ENCODE assay signal across 13 cellular contexts in the genomic region with DNA sequence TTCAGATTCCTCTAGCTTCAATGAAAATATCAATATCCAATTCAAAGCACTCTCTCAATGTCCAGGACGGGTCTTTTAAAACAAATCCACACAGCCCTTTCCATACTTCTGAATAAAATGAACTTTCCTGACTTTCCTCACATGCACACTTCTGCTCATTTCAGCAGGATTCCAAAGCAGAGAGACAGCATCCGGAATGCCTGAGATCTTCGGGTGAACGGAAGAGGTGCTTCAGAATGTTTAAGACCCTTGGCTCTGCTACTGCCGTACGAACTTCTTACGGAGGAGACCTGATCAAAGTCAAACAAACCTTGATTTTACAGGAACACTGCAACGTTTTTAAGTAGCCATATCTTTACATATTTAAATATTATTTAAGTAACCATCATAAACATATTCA.
"Had no signal": no experiment of that assay in that cellular context is flagged by ENCODE, and none has a peak within 500 bp of the region (broad histone marks: within the 10 kb centered on the region; RNA-seq: fewer than 3 reads in every experiment).

No MANE protein-coding gene starts in this region.

- H3K4me3 ChIP-seq: esophagus squamous epithelium, gastroesophageal sphincter, transverse colon had no signal

- H3K36me3 Mint-ChIP-seq: activated naive CD4-positive, alpha-beta T cell treated with anti-CD3 and anti-CD28 coated beads, Interleukin-2, amount 10 ng/mL, durations not matched to agents 7 days and 5 days; brain; naive B cell; stimulated activated naive B cell treated with anti-CD40 and anti-IgM and Interleukin-4, amounts not matched to agents 10 μg/mL and 1 μg/mL and 100 μg/mL, for 72 hours had no signal

- H3K4me1 Mint-ChIP-seq: activated naive CD4-positive, alpha-beta T cell treated with anti-CD3 and anti-CD28 coated beads, Interleukin-2, amount 10 ng/mL, durations not matched to agents 7 days and 5 days; endodermal cell; naive B cell; neural crest cell; stimulated activated naive B cell treated with anti-CD40 and anti-IgM and Interleukin-4, amounts not matched to agents 10 μg/mL and 1 μg/mL and 100 μg/mL, for 72 hours had no signal

- H3K27me3 Mint-ChIP-seq: brain had no signal

- H3K9me3 Mint-ChIP-seq: activated naive CD4-positive, alpha-beta T cell treated with anti-CD3 and anti-CD28 coated beads, Interleukin-2, amount 10 ng/mL, durations not matched to agents 7 days and 5 days; activated T-cell treated with anti-CD3 and anti-CD28 coated beads, Interleukin-2, amount 50 U/mL, for 72 hours; endodermal cell; naive B cell; neural crest cell; stimulated activated naive B cell treated with anti-CD40 and anti-IgM and Interleukin-4, amounts not matched to agents 10 μg/mL and 1 μg/mL and 100 μg/mL, for 72 hours had no signal

- H3K27ac Mint-ChIP-seq: activated naive CD4-positive, alpha-beta T cell treated with anti-CD3 and anti-CD28 coated beads, Interleukin-2, amount 10 ng/mL, durations not matched to agents 7 days and 5 days; activated T-cell treated with anti-CD3 and anti-CD28 coated beads, Interleukin-2, amount 50 U/mL, for 72 hours; endodermal cell; naive B cell; stimulated activated naive B cell treated with anti-CD40 and anti-IgM and Interleukin-4, amounts not matched to agents 10 μg/mL and 1 μg/mL and 100 μg/mL, for 72 hours; T-helper 17 cell had no signal

- H3K36me3 ChIP-seq: esophagus squamous epithelium, gastroesophageal sphincter, transverse colon had no signal

- H3K9me3 ChIP-seq: esophagus squamous epithelium, gastroesophageal sphincter, transverse colon had no signal

- H3K4me3 Mint-ChIP-seq: activated naive CD4-positive, alpha-beta T cell treated with anti-CD3 and anti-CD28 coated beads, Interleukin-2, amount 10 ng/mL, durations not matched to agents 7 days and 5 days; activated T-cell treated with anti-CD3 and anti-CD28 coated beads, Interleukin-2, amount 50 U/mL, for 72 hours; brain; endodermal cell; naive B cell; neural crest cell; stimulated activated naive B cell treated with anti-CD40 and anti-IgM and Interleukin-4, amounts not matched to agents 10 μg/mL and 1 μg/mL and 100 μg/mL, for 72 hours; T-helper 17 cell had no signal

- DNase-seq: activated effector memory CD4-positive, alpha-beta T cell treated with Interleukin-2 at 50 U/mL for 16 hours; esophagus squamous epithelium had no signal

- H3K27me3 ChIP-seq: gastroesophageal sphincter, transverse colon had no signal

- H3K27ac ChIP-seq: coronary artery, esophagus squamous epithelium, gastroesophageal sphincter, transverse colon had no signal
